ENCODE assay signal across 1 cellular context in the genomic region with DNA sequence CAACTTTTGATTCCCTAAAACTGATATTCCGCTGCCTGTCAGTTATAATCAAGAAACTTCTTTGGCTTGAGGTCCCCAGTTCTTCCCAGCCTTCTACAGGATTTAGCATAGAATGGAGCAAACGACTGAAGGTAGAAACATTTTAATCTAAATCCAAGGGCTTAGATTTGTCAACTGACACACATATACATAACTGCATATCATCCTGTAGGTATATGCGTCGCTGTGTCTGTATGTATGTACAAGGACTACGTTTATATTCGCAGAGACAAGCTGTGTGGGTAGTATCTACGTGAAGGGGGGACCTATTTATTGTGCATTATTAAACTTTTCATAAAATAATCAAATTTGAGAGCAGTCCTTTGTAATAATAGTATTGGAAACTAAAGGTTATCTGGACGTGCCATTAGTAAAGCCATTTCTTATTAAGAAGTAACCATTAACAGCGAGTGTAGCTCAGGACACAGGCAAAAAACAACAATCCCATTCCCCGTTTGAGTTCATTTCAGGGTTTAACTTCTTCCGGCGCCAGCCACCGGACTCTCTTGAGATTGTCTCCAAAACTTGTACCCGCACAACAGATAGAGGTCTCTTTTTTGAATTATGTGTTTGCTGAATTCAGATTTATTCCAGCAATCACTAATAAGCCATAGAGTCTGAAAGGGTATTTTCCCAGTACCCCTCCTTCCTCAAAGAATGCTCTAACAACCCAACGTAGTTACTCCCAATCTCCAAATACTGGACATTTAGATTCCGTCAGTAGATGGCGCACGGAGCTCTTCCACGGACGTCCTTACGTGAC.
TF ChIP-seq lines count a peak whose summit lies in the region.

No MANE protein-coding gene starts in this region.

TF ChIP-seq in GM12878, 131 proteins besides CTCF, POLR2A, EP300 and RAD21 (continued from another document):
- TF ChIP-seq, protein P1, sequence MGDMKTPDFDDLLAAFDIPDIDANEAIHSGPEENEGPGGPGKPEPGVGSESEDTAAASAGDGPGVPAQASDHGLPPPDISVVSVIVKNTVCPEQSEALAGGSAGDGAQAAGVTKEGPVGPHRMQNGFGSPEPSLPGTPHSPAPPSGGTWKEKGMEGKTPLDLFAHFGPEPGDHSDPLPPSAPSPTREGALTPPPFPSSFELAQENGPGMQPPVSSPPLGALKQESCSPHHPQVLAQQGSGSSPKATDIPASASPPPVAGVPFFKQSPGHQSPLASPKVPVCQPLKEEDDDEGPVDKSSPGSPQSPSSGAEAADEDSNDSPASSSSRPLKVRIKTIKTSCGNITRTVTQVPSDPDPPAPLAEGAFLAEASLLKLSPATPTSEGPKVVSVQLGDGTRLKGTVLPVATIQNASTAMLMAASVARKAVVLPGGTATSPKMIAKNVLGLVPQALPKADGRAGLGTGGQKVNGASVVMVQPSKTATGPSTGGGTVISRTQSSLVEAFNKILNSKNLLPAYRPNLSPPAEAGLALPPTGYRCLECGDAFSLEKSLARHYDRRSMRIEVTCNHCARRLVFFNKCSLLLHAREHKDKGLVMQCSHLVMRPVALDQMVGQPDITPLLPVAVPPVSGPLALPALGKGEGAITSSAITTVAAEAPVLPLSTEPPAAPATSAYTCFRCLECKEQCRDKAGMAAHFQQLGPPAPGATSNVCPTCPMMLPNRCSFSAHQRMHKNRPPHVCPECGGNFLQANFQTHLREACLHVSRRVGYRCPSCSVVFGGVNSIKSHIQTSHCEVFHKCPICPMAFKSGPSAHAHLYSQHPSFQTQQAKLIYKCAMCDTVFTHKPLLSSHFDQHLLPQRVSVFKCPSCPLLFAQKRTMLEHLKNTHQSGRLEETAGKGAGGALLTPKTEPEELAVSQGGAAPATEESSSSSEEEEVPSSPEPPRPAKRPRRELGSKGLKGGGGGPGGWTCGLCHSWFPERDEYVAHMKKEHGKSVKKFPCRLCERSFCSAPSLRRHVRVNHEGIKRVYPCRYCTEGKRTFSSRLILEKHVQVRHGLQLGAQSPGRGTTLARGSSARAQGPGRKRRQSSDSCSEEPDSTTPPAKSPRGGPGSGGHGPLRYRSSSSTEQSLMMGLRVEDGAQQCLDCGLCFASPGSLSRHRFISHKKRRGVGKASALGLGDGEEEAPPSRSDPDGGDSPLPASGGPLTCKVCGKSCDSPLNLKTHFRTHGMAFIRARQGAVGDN (IDR thresholded peaks at IDR 0.05), result 0 out of 2 replicates have a peak, but pooled peaks have one; percentile 18
- TF ChIP-seq STAT1 (conservative IDR thresholded peaks at IDR 0.05), result peak; percentile 66; the same call in 1 of the 2 replicates
- peak; percentile 80 for TF ChIP-seq NR2F1 (conservative IDR thresholded peaks at IDR 0.05)
- TF ChIP-seq ZNF217 (IDR thresholded peaks at IDR 0.05), result no peak
- no peak for TF ChIP-seq TBL1XR1 (IDR thresholded peaks at IDR 0.05; ENCODE audit: low read depth, low read length)
- TF ChIP-seq, protein P2, sequence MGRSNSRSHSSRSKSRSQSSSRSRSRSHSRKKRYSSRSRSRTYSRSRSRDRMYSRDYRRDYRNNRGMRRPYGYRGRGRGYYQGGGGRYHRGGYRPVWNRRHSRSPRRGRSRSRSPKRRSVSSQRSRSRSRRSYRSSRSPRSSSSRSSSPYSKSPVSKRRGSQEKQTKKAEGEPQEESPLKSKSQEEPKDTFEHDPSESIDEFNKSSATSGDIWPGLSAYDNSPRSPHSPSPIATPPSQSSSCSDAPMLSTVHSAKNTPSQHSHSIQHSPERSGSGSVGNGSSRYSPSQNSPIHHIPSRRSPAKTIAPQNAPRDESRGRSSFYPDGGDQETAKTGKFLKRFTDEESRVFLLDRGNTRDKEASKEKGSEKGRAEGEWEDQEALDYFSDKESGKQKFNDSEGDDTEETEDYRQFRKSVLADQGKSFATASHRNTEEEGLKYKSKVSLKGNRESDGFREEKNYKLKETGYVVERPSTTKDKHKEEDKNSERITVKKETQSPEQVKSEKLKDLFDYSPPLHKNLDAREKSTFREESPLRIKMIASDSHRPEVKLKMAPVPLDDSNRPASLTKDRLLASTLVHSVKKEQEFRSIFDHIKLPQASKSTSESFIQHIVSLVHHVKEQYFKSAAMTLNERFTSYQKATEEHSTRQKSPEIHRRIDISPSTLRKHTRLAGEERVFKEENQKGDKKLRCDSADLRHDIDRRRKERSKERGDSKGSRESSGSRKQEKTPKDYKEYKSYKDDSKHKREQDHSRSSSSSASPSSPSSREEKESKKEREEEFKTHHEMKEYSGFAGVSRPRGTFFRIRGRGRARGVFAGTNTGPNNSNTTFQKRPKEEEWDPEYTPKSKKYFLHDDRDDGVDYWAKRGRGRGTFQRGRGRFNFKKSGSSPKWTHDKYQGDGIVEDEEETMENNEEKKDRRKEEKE (IDR thresholded peaks at IDR 0.05), result no peak
- no peak for TF ChIP-seq ESRRA (IDR thresholded peaks at IDR 0.05; ENCODE audit: low read length)
- peak; percentile 63 for TF ChIP-seq YY1 (IDR thresholded peaks at IDR 0.05; ENCODE audit: low read depth, low read length)
- no peak for TF ChIP-seq CREM (IDR thresholded peaks at IDR 0.05; ENCODE audit: low read depth)
- no peak for TF ChIP-seq NRF1 (conservative IDR thresholded peaks at IDR 0.05; ENCODE audit: low read depth, low read length)
- no peak for TF ChIP-seq SUPT20H (IDR thresholded peaks at IDR 0.05; ENCODE audit: borderline replicate concordance, control insufficient read depth, low read depth, low read length)
- no peak for TF ChIP-seq TARDBP (IDR thresholded peaks at IDR 0.05; ENCODE audit: borderline replicate concordance)
- TF ChIP-seq, protein P3, sequence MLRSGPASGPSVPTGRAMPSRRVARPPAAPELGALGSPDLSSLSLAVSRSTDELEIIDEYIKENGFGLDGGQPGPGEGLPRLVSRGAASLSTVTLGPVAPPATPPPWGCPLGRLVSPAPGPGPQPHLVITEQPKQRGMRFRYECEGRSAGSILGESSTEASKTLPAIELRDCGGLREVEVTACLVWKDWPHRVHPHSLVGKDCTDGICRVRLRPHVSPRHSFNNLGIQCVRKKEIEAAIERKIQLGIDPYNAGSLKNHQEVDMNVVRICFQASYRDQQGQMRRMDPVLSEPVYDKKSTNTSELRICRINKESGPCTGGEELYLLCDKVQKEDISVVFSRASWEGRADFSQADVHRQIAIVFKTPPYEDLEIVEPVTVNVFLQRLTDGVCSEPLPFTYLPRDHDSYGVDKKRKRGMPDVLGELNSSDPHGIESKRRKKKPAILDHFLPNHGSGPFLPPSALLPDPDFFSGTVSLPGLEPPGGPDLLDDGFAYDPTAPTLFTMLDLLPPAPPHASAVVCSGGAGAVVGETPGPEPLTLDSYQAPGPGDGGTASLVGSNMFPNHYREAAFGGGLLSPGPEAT (IDR thresholded peaks at IDR 0.05; ENCODE audit: low read depth), result peak; percentile 82; the same call in 1 of the 2 replicates
- 0 out of 2 replicates have a peak, but pooled peaks have one; percentile 27 for TF ChIP-seq MXI1 (IDR thresholded peaks at IDR 0.05; ENCODE audit: low read depth, low read length)
